8 cellular contexts compared by ENCODE assay signal in the genomic region with DNA sequence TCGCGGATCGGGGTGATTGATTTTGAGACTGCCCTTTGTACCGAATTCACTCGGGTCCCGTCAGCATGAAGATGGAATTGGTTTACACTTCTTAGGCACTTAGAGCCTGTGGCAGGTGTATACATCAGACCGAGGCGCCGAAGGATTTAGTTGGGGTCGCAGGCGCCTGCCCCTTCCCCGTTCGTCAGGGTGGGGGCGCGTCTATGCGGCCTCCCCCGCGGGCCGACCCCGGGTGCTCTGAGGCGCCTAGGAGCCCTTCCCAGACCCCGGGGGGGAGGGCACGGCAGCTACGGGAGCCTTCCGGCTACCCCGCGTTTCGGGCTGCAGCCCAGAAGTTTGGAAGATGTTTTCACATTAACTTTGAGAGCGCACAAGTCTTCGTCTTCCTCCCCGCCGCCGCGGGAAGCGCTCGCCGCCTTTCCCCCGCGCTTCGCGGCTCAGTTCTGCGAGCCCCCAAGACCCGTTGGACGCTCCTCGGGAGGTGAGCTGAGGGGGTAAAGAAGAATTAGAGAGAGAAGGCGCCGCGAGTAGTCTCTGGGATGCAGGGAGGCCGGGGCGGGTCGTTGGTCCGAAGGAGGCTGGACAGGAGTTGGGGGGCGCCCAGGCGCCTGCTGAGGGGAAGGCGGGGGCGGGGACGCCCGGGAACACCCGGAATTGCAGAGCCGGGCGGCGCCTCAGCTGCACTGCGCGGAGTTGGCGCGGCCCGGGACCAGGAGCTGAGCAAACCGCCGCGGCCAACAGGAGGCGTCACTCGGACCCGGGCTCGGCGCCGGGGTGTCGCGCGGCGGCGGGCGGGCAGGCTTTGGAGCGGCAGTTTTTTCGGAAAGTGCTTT. TPM values are rescaled to one million over a fixed set of nuclear protein-coding genes. Genes with fewer than 3 reads are reported as not detected.
DNase-seq lines count a peak whose midpoint lies in the region; ATAC-seq and TF ChIP-seq lines count a peak whose summit lies in the region.

No MANE protein-coding gene starts in this region.

- no peaks in the 10 kb centered on the region for H3K27me3 ChIP-seq in ascending aorta
- no peaks in the 10 kb centered on the region for H3K27me3 ChIP-seq in hepatocyte
- H3K27me3 ChIP-seq in rectal smooth muscle tissue (ENCODE audit: control insufficient read depth, insufficient read depth, low read length), result no peaks in the 10 kb centered on the region

- H3K4me1 ChIP-seq in ascending aorta (peaks cover 0 to 16% of the 10 kb centered on the region in 2 donors), hepatocyte (ENCODE audit: insufficient read depth) (no peaks in the 10 kb centered on the region), rectal smooth muscle tissue (ENCODE audit: control insufficient read depth, insufficient read depth, low read length) (peaks cover 5% of the 10 kb centered on the region)

- peaks cover 49% of the 10 kb centered on the region for H3K79me2 ChIP-seq in hepatocyte

- peaks cover 48 to 54% (median 50%) of the 10 kb centered on the region in 3 donors for H3K4me1 Mint-ChIP-seq in T-cell

- H3K4me3 ChIP-seq in ascending aorta (peak overlapping the region; percentile 70 to 92), hepatocyte (peak overlapping the region; percentile 74), rectal smooth muscle tissue (ENCODE audit: low read length) (peak overlapping the region; percentile 90)

- no peaks in the 10 kb centered on the region for H3K27me3 Mint-ChIP-seq in T-cell

- peak overlapping the region; percentile 81 for H3K9ac ChIP-seq in rectal smooth muscle tissue (ENCODE audit: low read length)

- peak overlapping the region; percentile 72 for H3K4me2 ChIP-seq in hepatocyte

- H3K4me3 Mint-ChIP-seq in T-cell, result peak overlapping the region; percentile 87 to 94 (median 90)

- H3K27ac ChIP-seq in ascending aorta, result peak overlapping the region; percentile 93 to 96
- peak overlapping the region; percentile 98 for H3K27ac ChIP-seq in hepatocyte
- peak overlapping the region; percentile 96 for H3K27ac ChIP-seq in rectal smooth muscle tissue (ENCODE audit: low read depth, low read length)

- H3K9me3 ChIP-seq in ascending aorta (no peaks in the 10 kb centered on the region), hepatocyte (ENCODE audit: low read depth) (no peaks in the 10 kb centered on the region)

- CTCF ChIA-PET in T-cell (lab: Charles Lee), result interaction anchor here (0.7 to 2.1 kb wide), 7 partner anchors 29 to 462 kb away, joined by 3 to 12 read pairs (median 4); partner anchors contain the start of gene SSR3 (in 1 of the 2)

- DNase-seq in COR-L47 (lab: John Stamatoyannopoulos, UW) (peak; percentile 47), HK-2 (ENCODE audit: unreplicated experiment) (peak; percentile 63), T-cell (peak in 33 of 34 experiments; percentile 5 to 53 (median 31)), ascending aorta (ENCODE audit: low spot score in 2 of 2) (peak in 1 of 2 donors; percentile 76), hepatocyte (ENCODE audit: low spot score) (peak; percentile 80), NCI-H1436 (lab: John Stamatoyannopoulos, UW) (no peak)

- H2AFZ ChIP-seq in hepatocyte, result peak overlapping the region; percentile 1

- TF ChIP-seq CTCF in ascending aorta (IDR thresholded peaks at IDR 0.05) (peak; percentile 17 to 51 (median 44)), hepatocyte (IDR thresholded peaks at IDR 0.05; ENCODE audit: poor library complexity) (peak; percentile 56)

- H3K36me3 ChIP-seq in ascending aorta (peaks cover 0 to 18% of the 10 kb centered on the region in 2 donors), hepatocyte (replicated peaks; ENCODE audit: insufficient read depth, low read depth) (no peaks in the 10 kb centered on the region), rectal smooth muscle tissue (ENCODE audit: control insufficient read depth, insufficient read depth, low read length) (no peaks in the 10 kb centered on the region)

- WGBS in hepatocyte (ENCODE audit: low lambda C conversion rate, missing lambda C conversion rate), result under 1% methylated on average over 72 of the region's 84 CpGs

- intact Hi-C loops in ascending aorta (cut with DNase I), result loop anchor here (1.0 to 5.0 kb wide), 12 partner anchors 70 to 823 kb away; partner anchors contain the start of genes CCNL1, GMPS, SLC33A1 and SSR3

- peak overlapping the region; percentile 87 to 97 for H3K27ac Mint-ChIP-seq in T-cell

- peak; percentile 8 to 37 (median 14) for ATAC-seq in T-cell (replicated peaks in 1 of 4)
- ATAC-seq in HG03442 (IDR thresholded peaks at IDR 0.05; ENCODE audit: unreplicated experiment), result no peak

- POLR2A ChIA-PET in T-cell (lab: Charles Lee), result interaction anchor here (0.6 to 1.4 kb wide), 5 partner anchors 8 to 476 kb away, joined by 3 to 5 read pairs (median 4); no protein-coding TSS in a partner anchor

- no peaks in the 10 kb centered on the region for H3K9me2 ChIP-seq in hepatocyte (replicated peaks; ENCODE audit: insufficient read depth)

- peaks cover 46% of the 10 kb centered on the region for H4K20me1 ChIP-seq in hepatocyte (ENCODE audit: insufficient read depth, poor library complexity, severe bottlenecking)

- no peaks in the 10 kb centered on the region for H3K9me3 Mint-ChIP-seq in T-cell

- H3K36me3 Mint-ChIP-seq in T-cell, result peaks cover 37% of the 10 kb centered on the region

RNA-seq across cellular contexts. Expression of gene TIPARP, which starts 0.7 kb away (rescaled TPM):
- total RNA-seq in T-cell (100 to 1,000 TPM in 4 of 5 donors, 10 to 100 TPM in 1; 78.8 to 124 (median 110) TPM), ascending aorta (7.2 TPM), hepatocyte (111 and 112 TPM in 2 replicates)
- 19.9 and 22.7 TPM in 2 replicates for polyA plus RNA-seq in hepatocyte
